In genomic region chr11:765025-765801, GRCh38 we compare ENCODE assay signal across 8 cellular contexts. TPM values are rescaled to one million over a fixed set of nuclear protein-coding genes. Genes with fewer than 3 reads are reported as not detected.
DNase-seq lines count a peak whose midpoint lies in the region; ATAC-seq and TF ChIP-seq lines count a peak whose summit lies in the region.

No MANE protein-coding gene starts in this region.

- CTCF ChIA-PET in PC-3 (lab: Charles Lee), result no interaction called here

- peaks cover 9% of the 10 kb centered on the region for H3F3A ChIP-seq in PC-3 (ENCODE audit: low read length, unreplicated experiment)

- 0 out of 2 replicates have a peak, but pooled peaks cover 1% of the 10 kb centered on the region for H3K79me2 ChIP-seq in PC-3 (ENCODE audit: low read length)

- DNase-seq in 8988T (peak; percentile 86), GM13977 (ENCODE audit: low spot score) (peak; percentile 77), PC-3 (peak; percentile 61), activated T-helper 1 cell treated with Interleukin-2 at 50 U/mL for 16 hours (ENCODE audit: low read depth) (peak; percentile 47), fibroblast of the conjunctiva (ENCODE audit: low read depth) (peak; percentile 36), ovary (peak in 3 of 5 donors; percentile 49 to 64 (median 51)), aorta (peak in 1 of 2 donors; percentile 82)

- no peak overlapping the region for H2AFZ ChIP-seq in PC-3 (ENCODE audit: low read length)

- TF ChIP-seq CTCF in GM13977 (IDR thresholded peaks at IDR 0.05; ENCODE audit: extremely low read depth, insufficient read depth, missing control alignments) (peak; percentile 73), PC-3 (conservative IDR thresholded peaks at IDR 0.05; ENCODE audit: low read depth, low read length) (peak; percentile 68), ovary (IDR thresholded peaks at IDR 0.05) (peak in 2 of 3 donors; percentile 24 to 38)

- TF ChIP-seq POLR2A in ovary (IDR thresholded peaks at IDR 0.05), result no peak

- ATAC-seq in PC-3, result peak; percentile 15; the same call in 1 of the 2 replicates
- peak; percentile 62 for ATAC-seq in aorta (ENCODE audit: low FRiP score)
- ATAC-seq in HG02885 (IDR thresholded peaks at IDR 0.05; ENCODE audit: poor library complexity, unreplicated experiment), result no peak

- BruUV-seq in PC-3 (replicated peaks; lab: Mats Ljungman, UMichigan), result no TSS peak

- H3K27ac ChIP-seq in PC-3 (ENCODE audit: low read length), result no peak overlapping the region
- no peak overlapping the region for H3K27ac ChIP-seq in ovary
- no peak overlapping the region for H3K27ac ChIP-seq in aorta (ENCODE audit: low read depth in 1 of 2, low read length in 2 of 2)

- H3K9ac ChIP-seq in PC-3 (ENCODE audit: low read length), result no peak overlapping the region

- H3K27me3 ChIP-seq in PC-3 (ENCODE audit: low read length) (no peaks in the 10 kb centered on the region), ovary (no peaks in the 10 kb centered on the region), aorta (ENCODE audit: control insufficient read depth in 1 of 2, insufficient read depth in 2 of 2, low read length in 1 of 2) (no peaks in the 10 kb centered on the region)

- no peaks in the 10 kb centered on the region for H3K9me2 ChIP-seq in PC-3 (replicated peaks; ENCODE audit: low read length)

- no peak overlapping the region for H3K4me3 ChIP-seq in PC-3 (ENCODE audit: low read length)
- H3K4me3 ChIP-seq in ovary, result no peak overlapping the region
- no peak overlapping the region for H3K4me3 ChIP-seq in aorta (ENCODE audit: low read length in 2 of 2)

- H3K9me3 ChIP-seq in PC-3 (ENCODE audit: low read length) (no peaks in the 10 kb centered on the region), ovary (no peaks in the 10 kb centered on the region), aorta (ENCODE audit: control insufficient read depth, low read length) (no peaks in the 10 kb centered on the region)

- 72 to 76% (median 74%) methylated on average over 19 of the region's 19 CpGs for WGBS in ovary, 3 donors
- 66 to 72% methylated on average over 19 of the region's 19 CpGs for WGBS in aorta, 2 donors

- intact Hi-C loops in PC-3 (cut with micrococcal nuclease), result no loop called here
- intact Hi-C loops in ovary (cut with DNase I), result no loop called here
- intact Hi-C loops in aorta (cut with DNase I), result no loop called here

- H3K36me3 ChIP-seq in PC-3 (ENCODE audit: low read depth, low read length) (peaks cover 35% of the 10 kb centered on the region), ovary (no peaks in the 10 kb centered on the region), aorta (ENCODE audit: control insufficient read depth in 1 of 2, insufficient read depth in 2 of 2, low read length in 1 of 2) (peaks cover 3 to 4% of the 10 kb centered on the region in 2 donors)

- no peak overlapping the region for H3K4me2 ChIP-seq in PC-3 (ENCODE audit: low read length)

- H3K4me1 ChIP-seq in PC-3 (ENCODE audit: insufficient read depth, low read length), result peaks cover 14% of the 10 kb centered on the region
- H3K4me1 ChIP-seq in ovary (ENCODE audit: insufficient read depth), result no peaks in the 10 kb centered on the region
- no peaks in the 10 kb centered on the region for H3K4me1 ChIP-seq in aorta (ENCODE audit: control insufficient read depth in 1 of 2, insufficient read depth in 2 of 2, low read length in 2 of 2)

- POLR2A ChIA-PET in PC-3 (lab: Charles Lee; ENCODE audit: unreplicated experiment), result no interaction called here

- H4K20me1 ChIP-seq in PC-3 (ENCODE audit: low read length), result no peaks in the 10 kb centered on the region

- in situ Hi-C loops in GM13977 (cut with MboI; ENCODE audit: low pct_unique_long_range_greater_than_20kb, low sequenced_read_pairs, unreplicated experiment), result no loop called here

- no peak for TF ChIP-seq EP300 in ovary (IDR thresholded peaks at IDR 0.05)

RNA-seq across cellular contexts. Expression of gene GATD1, which starts 12.1 kb away (rescaled TPM):
- total RNA-seq in PC-3 (2014; rRNA removed) (38.9 and 39.7 TPM in 2 replicates), ovary (10 to 100 TPM; 14.7 to 79.8 (median 59.9) TPM), aorta (10 to 100 TPM; 36.1 to 52.7 TPM)
- polyA plus RNA-seq in ovary (10 to 100 TPM in 1 of 2 donors, 1 to 10 TPM in 1; 9.4 to 52.1 TPM), aorta (10 to 100 TPM in 1 of 2 donors, 1 to 10 TPM in 1; 9.6 to 32.5 TPM)

RNA-seq across cellular contexts. Expression of gene TALDO1, which starts 17.9 kb away (rescaled TPM):
- total RNA-seq in PC-3 (2014; rRNA removed) (287 and 326 TPM in 2 replicates), ovary (100 to 1,000 TPM in 6 of 7 donors, 10 to 100 TPM in 1; 75.0 to 134 (median 117) TPM), aorta (100 to 1,000 TPM; 113 to 130 TPM)
- polyA plus RNA-seq in ovary (100 to 1,000 TPM in 1 of 2 donors, 10 to 100 TPM in 1; 76.8 to 103 TPM), aorta (100 to 1,000 TPM; 122 to 187 TPM)

RNA-seq across cellular contexts. Expression of gene CEND1, which starts 24.7 kb away (rescaled TPM):
- total RNA-seq in PC-3 (2014; rRNA removed), result not detected in 2 replicates
- total RNA-seq in ovary, result under 1 TPM in 1 of 7 donors, not detected in 6; 0.15 TPM
- polyA plus RNA-seq in ovary, result under 1 TPM in 1 of 2 donors, not detected in 1; 0.07 TPM
- not detected for total RNA-seq in aorta
- under 1 TPM in 1 of 2 donors, not detected in 1; 0.10 TPM for polyA plus RNA-seq in aorta

RNA-seq across cellular contexts. Expression of gene SLC25A22, which starts 32.9 kb away (rescaled TPM):
- total RNA-seq in PC-3 (2014; rRNA removed) (32.7 and 42.3 TPM in 2 replicates), ovary (10 to 100 TPM in 6 of 7 donors, 1 to 10 TPM in 1; 6.6 to 23.3 (median 16.7) TPM), aorta (10 to 100 TPM; 10.1 to 12.9 TPM)
- polyA plus RNA-seq in ovary (10 to 100 TPM in 1 of 2 donors, under 1 TPM in 1; 0.42 to 11.3 TPM), aorta (1 to 10 TPM; 3.2 to 5.6 TPM)

RNA-seq across cellular contexts. Expression of gene PIDD1, which starts 39.8 kb away (rescaled TPM):
- total RNA-seq in PC-3 (2014; rRNA removed) (11.7 and 14.9 TPM in 2 replicates), ovary (10 to 100 TPM; 10.1 to 18.1 (median 14.1) TPM), aorta (10 to 100 TPM in 1 of 2 donors, 1 to 10 TPM in 1; 8.5 to 14.7 TPM)
- polyA plus RNA-seq in ovary (10 to 100 TPM in 1 of 2 donors, under 1 TPM in 1; 0.23 to 14.0 TPM), aorta (10 to 100 TPM; 15.3 to 71.4 TPM)
